ENCODE assay signal across 1 cellular context in the genomic region with DNA sequence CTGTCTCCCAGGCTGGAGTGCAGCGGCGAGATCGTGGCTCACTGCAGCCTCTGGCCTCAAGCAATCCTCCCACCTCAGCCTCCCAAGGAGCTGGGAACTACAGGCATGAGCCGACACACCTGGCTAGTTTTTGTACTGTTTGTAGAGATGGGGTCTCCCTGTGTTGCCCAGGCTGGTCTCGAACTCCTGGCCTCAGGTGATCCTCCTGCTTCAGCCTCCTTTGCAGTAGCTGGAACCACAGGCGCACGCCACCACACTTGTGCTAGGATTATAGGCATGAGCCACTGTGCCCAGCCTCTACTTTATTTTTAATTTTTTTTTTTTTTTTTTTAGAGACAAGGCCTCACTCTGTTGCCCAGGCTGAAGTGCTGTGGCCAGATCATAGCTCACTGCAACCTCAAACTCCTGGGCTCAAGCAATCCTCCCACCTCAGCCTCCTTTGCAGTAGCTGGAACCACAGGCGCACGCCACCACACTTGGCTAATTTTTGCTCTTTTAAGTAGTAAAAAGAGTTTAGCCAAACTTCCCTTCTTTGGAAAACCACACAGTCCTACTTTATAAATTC.
TF ChIP-seq lines count a peak whose summit lies in the region.

No MANE protein-coding gene starts in this region.

TF ChIP-seq in HepG2, 621 proteins besides CTCF, POLR2A, EP300 and RAD21 (continued from another document and continues in another):
- TF ChIP-seq, protein P1, sequence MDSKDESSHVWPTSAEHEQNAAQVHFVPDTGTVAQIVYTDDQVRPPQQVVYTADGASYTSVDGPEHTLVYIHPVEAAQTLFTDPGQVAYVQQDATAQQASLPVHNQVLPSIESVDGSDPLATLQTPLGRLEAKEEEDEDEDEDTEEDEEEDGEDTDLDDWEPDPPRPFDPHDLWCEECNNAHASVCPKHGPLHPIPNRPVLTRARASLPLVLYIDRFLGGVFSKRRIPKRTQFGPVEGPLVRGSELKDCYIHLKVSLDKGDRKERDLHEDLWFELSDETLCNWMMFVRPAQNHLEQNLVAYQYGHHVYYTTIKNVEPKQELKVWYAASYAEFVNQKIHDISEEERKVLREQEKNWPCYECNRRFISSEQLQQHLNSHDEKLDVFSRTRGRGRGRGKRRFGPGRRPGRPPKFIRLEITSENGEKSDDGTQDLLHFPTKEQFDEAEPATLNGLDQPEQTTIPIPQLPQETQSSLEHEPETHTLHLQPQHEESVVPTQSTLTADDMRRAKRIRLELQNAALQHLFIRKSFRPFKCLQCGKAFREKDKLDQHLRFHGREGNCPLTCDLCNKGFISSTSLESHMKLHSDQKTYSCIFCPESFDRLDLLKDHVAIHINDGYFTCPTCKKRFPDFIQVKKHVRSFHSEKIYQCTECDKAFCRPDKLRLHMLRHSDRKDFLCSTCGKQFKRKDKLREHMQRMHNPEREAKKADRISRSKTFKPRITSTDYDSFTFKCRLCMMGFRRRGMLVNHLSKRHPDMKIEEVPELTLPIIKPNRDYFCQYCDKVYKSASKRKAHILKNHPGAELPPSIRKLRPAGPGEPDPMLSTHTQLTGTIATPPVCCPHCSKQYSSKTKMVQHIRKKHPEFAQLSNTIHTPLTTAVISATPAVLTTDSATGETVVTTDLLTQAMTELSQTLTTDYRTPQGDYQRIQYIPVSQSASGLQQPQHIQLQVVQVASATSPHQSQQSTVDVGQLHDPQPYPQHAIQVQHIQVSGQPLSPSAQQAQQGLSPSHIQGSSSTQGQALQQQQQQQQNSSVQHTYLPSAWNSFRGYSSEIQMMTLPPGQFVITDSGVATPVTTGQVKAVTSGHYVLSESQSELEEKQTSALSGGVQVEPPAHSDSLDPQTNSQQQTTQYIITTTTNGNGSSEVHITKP (CRISPR knock-in tag; IDR thresholded peaks at IDR 0.05; ENCODE audit: low read depth), result no peak
- TF ChIP-seq PCBP1 (IDR thresholded peaks at IDR 0.05; ENCODE audit: borderline replicate concordance, low read depth, low read length) (no peak), ZNF589 (CRISPR knock-in tag; conservative IDR thresholded peaks at IDR 0.05) (no peak), MXI1 (IDR thresholded peaks at IDR 0.05; ENCODE audit: borderline replicate concordance, low read depth, low read length) (no peak), NR2C2 (CRISPR knock-in tag; IDR thresholded peaks at IDR 0.05; ENCODE audit: borderline replicate concordance) (no peak), YEATS2 (CRISPR knock-in tag; IDR thresholded peaks at IDR 0.05; ENCODE audit: borderline replicate concordance) (no peak), ZNF883 (CRISPR knock-in tag; IDR thresholded peaks at IDR 0.05; ENCODE audit: not compliant biosample characterization) (no peak), POLR2AphosphoS5 (IDR thresholded peaks at IDR 0.05; ENCODE audit: low read depth, low read length) (no peak), DMAP1 (CRISPR knock-in tag; IDR thresholded peaks at IDR 0.05) (no peak), NFE2L2 (IDR thresholded peaks at IDR 0.05; ENCODE audit: low read length) (no peak), DPF2 (CRISPR knock-in tag; IDR thresholded peaks at IDR 0.05; ENCODE audit: borderline replicate concordance, low read depth) (peak; percentile 5; the same call in 1 of the 2 replicates), SMYD3 (CRISPR knock-in tag; IDR thresholded peaks at IDR 0.05) (no peak), ZKSCAN5 (CRISPR knock-in tag; IDR thresholded peaks at IDR 0.05) (no peak), ARNTL (CRISPR knock-in tag; IDR thresholded peaks at IDR 0.05) (no peak), HOXA3 (CRISPR knock-in tag; IDR thresholded peaks at IDR 0.05) (no peak), CEBPB (IDR thresholded peaks at IDR 0.05; ENCODE audit: borderline replicate concordance, low read depth, low read length) (no peak), ASH2L (IDR thresholded peaks at IDR 0.05; ENCODE audit: insufficient read length, low read depth, low read length) (no peak), ZNF329 (CRISPR knock-in tag; IDR thresholded peaks at IDR 0.05; ENCODE audit: low read depth) (no peak), CBX2 (IDR thresholded peaks at IDR 0.05; ENCODE audit: low read depth, low read length) (no peak), CBX2 (CRISPR knock-in tag; IDR thresholded peaks at IDR 0.05; ENCODE audit: low read depth) (no peak), SATB2 (CRISPR knock-in tag; IDR thresholded peaks at IDR 0.05) (no peak), NFYB (CRISPR knock-in tag; IDR thresholded peaks at IDR 0.05) (no peak), ATM (IDR thresholded peaks at IDR 0.05; ENCODE audit: borderline replicate concordance) (no peak), NCOA2 (CRISPR knock-in tag; IDR thresholded peaks at IDR 0.05) (no peak), ZNF891 (CRISPR knock-in tag; IDR thresholded peaks at IDR 0.05) (no peak), ZNF878 (CRISPR knock-in tag; IDR thresholded peaks at IDR 0.05) (no peak), ZNF34 (CRISPR knock-in tag; IDR thresholded peaks at IDR 0.05; ENCODE audit: borderline replicate concordance) (no peak), ZMYM3 (CRISPR knock-in tag; IDR thresholded peaks at IDR 0.05) (0 out of 2 replicates have a peak, but pooled peaks have one; percentile 10), MEF2D (CRISPR knock-in tag; IDR thresholded peaks at IDR 0.05) (no peak), ZBTB42 (CRISPR knock-in tag; IDR thresholded peaks at IDR 0.05) (no peak), CREM (IDR thresholded peaks at IDR 0.05) (no peak), CREM (CRISPR knock-in tag; IDR thresholded peaks at IDR 0.05) (no peak), SIX4 (CRISPR knock-in tag; IDR thresholded peaks at IDR 0.05) (no peak), ZMAT3 (CRISPR knock-in tag; conservative IDR thresholded peaks at IDR 0.05) (no peak), MYC (CRISPR knock-in tag; IDR thresholded peaks at IDR 0.05; ENCODE audit: borderline replicate concordance) (no peak; the same call in 1 of the 2 replicates), RBM22 (optimal IDR thresholded peaks at IDR 0.05; ENCODE audit: low read length) (no peak), CENPX (CRISPR knock-in tag; IDR thresholded peaks at IDR 0.05) (no peak), AGO1 (IDR thresholded peaks at IDR 0.05; ENCODE audit: low read depth, low read length, poor library complexity, severe bottlenecking) (no peak), ZBTB8A (CRISPR knock-in tag; IDR thresholded peaks at IDR 0.05; ENCODE audit: borderline replicate concordance, low read depth) (no peak)
- TF ChIP-seq, protein P2, sequence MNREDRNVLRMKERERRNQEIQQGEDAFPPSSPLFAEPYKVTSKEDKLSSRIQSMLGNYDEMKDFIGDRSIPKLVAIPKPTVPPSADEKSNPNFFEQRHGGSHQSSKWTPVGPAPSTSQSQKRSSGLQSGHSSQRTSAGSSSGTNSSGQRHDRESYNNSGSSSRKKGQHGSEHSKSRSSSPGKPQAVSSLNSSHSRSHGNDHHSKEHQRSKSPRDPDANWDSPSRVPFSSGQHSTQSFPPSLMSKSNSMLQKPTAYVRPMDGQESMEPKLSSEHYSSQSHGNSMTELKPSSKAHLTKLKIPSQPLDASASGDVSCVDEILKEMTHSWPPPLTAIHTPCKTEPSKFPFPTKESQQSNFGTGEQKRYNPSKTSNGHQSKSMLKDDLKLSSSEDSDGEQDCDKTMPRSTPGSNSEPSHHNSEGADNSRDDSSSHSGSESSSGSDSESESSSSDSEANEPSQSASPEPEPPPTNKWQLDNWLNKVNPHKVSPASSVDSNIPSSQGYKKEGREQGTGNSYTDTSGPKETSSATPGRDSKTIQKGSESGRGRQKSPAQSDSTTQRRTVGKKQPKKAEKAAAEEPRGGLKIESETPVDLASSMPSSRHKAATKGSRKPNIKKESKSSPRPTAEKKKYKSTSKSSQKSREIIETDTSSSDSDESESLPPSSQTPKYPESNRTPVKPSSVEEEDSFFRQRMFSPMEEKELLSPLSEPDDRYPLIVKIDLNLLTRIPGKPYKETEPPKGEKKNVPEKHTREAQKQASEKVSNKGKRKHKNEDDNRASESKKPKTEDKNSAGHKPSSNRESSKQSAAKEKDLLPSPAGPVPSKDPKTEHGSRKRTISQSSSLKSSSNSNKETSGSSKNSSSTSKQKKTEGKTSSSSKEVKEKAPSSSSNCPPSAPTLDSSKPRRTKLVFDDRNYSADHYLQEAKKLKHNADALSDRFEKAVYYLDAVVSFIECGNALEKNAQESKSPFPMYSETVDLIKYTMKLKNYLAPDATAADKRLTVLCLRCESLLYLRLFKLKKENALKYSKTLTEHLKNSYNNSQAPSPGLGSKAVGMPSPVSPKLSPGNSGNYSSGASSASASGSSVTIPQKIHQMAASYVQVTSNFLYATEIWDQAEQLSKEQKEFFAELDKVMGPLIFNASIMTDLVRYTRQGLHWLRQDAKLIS (CRISPR knock-in tag; IDR thresholded peaks at IDR 0.05), result no peak
- TF ChIP-seq, protein P3, sequence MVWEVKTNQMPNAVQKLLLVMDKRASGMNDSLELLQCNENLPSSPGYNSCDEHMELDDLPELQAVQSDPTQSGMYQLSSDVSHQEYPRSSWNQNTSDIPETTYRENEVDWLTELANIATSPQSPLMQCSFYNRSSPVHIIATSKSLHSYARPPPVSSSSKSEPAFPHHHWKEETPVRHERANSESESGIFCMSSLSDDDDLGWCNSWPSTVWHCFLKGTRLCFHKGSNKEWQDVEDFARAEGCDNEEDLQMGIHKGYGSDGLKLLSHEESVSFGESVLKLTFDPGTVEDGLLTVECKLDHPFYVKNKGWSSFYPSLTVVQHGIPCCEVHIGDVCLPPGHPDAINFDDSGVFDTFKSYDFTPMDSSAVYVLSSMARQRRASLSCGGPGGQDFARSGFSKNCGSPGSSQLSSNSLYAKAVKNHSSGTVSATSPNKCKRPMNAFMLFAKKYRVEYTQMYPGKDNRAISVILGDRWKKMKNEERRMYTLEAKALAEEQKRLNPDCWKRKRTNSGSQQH (CRISPR knock-in tag; IDR thresholded peaks at IDR 0.05; ENCODE audit: low read depth), result 0 out of 2 replicates have a peak, but pooled peaks have one; percentile 21
- TF ChIP-seq, protein P4, sequence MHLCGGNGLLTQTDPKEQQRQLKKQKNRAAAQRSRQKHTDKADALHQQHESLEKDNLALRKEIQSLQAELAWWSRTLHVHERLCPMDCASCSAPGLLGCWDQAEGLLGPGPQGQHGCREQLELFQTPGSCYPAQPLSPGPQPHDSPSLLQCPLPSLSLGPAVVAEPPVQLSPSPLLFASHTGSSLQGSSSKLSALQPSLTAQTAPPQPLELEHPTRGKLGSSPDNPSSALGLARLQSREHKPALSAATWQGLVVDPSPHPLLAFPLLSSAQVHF (CRISPR knock-in tag; IDR thresholded peaks at IDR 0.05), result no peak
- TF ChIP-seq, protein P5, sequence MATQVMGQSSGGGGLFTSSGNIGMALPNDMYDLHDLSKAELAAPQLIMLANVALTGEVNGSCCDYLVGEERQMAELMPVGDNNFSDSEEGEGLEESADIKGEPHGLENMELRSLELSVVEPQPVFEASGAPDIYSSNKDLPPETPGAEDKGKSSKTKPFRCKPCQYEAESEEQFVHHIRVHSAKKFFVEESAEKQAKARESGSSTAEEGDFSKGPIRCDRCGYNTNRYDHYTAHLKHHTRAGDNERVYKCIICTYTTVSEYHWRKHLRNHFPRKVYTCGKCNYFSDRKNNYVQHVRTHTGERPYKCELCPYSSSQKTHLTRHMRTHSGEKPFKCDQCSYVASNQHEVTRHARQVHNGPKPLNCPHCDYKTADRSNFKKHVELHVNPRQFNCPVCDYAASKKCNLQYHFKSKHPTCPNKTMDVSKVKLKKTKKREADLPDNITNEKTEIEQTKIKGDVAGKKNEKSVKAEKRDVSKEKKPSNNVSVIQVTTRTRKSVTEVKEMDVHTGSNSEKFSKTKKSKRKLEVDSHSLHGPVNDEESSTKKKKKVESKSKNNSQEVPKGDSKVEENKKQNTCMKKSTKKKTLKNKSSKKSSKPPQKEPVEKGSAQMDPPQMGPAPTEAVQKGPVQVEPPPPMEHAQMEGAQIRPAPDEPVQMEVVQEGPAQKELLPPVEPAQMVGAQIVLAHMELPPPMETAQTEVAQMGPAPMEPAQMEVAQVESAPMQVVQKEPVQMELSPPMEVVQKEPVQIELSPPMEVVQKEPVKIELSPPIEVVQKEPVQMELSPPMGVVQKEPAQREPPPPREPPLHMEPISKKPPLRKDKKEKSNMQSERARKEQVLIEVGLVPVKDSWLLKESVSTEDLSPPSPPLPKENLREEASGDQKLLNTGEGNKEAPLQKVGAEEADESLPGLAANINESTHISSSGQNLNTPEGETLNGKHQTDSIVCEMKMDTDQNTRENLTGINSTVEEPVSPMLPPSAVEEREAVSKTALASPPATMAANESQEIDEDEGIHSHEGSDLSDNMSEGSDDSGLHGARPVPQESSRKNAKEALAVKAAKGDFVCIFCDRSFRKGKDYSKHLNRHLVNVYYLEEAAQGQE (IDR thresholded peaks at IDR 0.05; ENCODE audit: borderline replicate concordance in 1 of 2, low read depth in 1 of 2, low read length in 2 of 2), result no peak
- TF ChIP-seq, protein P6, sequence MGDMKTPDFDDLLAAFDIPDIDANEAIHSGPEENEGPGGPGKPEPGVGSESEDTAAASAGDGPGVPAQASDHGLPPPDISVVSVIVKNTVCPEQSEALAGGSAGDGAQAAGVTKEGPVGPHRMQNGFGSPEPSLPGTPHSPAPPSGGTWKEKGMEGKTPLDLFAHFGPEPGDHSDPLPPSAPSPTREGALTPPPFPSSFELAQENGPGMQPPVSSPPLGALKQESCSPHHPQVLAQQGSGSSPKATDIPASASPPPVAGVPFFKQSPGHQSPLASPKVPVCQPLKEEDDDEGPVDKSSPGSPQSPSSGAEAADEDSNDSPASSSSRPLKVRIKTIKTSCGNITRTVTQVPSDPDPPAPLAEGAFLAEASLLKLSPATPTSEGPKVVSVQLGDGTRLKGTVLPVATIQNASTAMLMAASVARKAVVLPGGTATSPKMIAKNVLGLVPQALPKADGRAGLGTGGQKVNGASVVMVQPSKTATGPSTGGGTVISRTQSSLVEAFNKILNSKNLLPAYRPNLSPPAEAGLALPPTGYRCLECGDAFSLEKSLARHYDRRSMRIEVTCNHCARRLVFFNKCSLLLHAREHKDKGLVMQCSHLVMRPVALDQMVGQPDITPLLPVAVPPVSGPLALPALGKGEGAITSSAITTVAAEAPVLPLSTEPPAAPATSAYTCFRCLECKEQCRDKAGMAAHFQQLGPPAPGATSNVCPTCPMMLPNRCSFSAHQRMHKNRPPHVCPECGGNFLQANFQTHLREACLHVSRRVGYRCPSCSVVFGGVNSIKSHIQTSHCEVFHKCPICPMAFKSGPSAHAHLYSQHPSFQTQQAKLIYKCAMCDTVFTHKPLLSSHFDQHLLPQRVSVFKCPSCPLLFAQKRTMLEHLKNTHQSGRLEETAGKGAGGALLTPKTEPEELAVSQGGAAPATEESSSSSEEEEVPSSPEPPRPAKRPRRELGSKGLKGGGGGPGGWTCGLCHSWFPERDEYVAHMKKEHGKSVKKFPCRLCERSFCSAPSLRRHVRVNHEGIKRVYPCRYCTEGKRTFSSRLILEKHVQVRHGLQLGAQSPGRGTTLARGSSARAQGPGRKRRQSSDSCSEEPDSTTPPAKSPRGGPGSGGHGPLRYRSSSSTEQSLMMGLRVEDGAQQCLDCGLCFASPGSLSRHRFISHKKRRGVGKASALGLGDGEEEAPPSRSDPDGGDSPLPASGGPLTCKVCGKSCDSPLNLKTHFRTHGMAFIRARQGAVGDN (CRISPR knock-in tag; IDR thresholded peaks at IDR 0.05), result peak; percentile 16; the same call in 1 of the 2 replicates
- TF ChIP-seq, protein P7, sequence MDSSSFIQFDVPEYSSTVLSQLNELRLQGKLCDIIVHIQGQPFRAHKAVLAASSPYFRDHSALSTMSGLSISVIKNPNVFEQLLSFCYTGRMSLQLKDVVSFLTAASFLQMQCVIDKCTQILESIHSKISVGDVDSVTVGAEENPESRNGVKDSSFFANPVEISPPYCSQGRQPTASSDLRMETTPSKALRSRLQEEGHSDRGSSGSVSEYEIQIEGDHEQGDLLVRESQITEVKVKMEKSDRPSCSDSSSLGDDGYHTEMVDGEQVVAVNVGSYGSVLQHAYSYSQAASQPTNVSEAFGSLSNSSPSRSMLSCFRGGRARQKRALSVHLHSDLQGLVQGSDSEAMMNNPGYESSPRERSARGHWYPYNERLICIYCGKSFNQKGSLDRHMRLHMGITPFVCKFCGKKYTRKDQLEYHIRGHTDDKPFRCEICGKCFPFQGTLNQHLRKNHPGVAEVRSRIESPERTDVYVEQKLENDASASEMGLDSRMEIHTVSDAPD (CRISPR knock-in tag; IDR thresholded peaks at IDR 0.05), result no peak
